Comparison of ENCODE assay signal across 1 cellular context in the genomic region with DNA sequence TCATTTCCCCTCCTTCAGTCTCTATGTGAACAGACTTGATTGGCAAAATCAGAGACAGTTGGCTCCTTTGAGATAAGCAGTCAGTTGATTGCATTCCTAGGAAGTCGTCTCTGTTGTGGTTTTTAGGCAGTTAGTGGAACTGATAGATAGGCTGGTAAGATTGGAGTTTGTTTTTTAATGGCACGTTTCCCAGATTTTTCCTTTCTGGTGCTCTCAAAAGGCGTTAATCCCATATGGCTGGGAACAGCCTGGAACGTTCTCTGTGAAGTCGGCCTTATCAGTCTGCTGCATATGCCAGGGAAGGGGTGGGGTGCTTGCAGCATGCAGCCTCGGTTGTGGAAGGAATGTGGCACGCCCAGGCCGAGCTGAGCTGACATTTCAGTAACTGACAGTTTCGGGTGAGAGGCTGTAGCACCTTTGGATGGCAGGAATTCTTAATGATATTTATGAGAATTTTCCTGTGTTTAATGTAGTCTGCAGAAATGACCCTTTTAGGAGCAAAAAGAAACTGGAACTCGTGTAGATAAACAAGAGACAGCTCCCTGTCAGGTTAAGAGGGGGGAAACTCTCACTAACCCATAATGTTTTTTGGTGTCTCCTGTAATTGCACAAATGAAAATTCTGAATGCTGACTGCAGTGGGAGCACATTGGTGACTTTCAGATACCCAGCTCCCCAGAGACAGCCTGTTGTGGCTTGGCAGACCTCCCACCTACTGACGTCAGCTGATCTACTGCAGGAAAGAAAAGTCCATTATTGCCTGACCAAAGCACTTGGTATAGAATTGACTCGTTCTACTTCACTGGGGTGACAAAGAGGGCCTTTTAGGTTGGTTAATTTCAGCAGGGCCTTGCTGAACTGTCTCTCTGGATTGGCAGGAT.
A peak's percentile ranks its signal among the peaks of the same experiment; 100 is the strongest.
TF ChIP-seq lines count a peak whose summit lies in the region.

No MANE protein-coding gene starts in this region.

TF ChIP-seq in K562, 482 proteins besides CTCF, POLR2A, EP300 and RAD21 (continued from another document and continues in another):
- TF ChIP-seq, protein P1, sequence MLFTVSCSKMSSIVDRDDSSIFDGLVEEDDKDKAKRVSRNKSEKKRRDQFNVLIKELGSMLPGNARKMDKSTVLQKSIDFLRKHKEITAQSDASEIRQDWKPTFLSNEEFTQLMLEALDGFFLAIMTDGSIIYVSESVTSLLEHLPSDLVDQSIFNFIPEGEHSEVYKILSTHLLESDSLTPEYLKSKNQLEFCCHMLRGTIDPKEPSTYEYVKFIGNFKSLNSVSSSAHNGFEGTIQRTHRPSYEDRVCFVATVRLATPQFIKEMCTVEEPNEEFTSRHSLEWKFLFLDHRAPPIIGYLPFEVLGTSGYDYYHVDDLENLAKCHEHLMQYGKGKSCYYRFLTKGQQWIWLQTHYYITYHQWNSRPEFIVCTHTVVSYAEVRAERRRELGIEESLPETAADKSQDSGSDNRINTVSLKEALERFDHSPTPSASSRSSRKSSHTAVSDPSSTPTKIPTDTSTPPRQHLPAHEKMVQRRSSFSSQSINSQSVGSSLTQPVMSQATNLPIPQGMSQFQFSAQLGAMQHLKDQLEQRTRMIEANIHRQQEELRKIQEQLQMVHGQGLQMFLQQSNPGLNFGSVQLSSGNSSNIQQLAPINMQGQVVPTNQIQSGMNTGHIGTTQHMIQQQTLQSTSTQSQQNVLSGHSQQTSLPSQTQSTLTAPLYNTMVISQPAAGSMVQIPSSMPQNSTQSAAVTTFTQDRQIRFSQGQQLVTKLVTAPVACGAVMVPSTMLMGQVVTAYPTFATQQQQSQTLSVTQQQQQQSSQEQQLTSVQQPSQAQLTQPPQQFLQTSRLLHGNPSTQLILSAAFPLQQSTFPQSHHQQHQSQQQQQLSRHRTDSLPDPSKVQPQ (CRISPR knock-in tag; IDR thresholded peaks at IDR 0.05; ENCODE audit: borderline replicate concordance), result peak; percentile 75
- TF ChIP-seq U2AF2 (optimal IDR thresholded peaks at IDR 0.05; ENCODE audit: low read depth, low read length) (no peak), ETV6 (IDR thresholded peaks at IDR 0.05; ENCODE audit: borderline replicate concordance in 1 of 2, low read depth in 2 of 2, low read length in 1 of 2) (peak in 1 of 2 experiments; percentile 51; a peak in 1 of 4 replicates), ETV6 (CRISPR knock-in tag; IDR thresholded peaks at IDR 0.05; ENCODE audit: borderline replicate concordance) (no peak), ZNF592 (IDR thresholded peaks at IDR 0.05) (no peak), PTBP1 (IDR thresholded peaks at IDR 0.05; ENCODE audit: low read depth, low read length) (no peak), NFRKB (IDR thresholded peaks at IDR 0.05; ENCODE audit: low read depth) (no peak), RNF2 (IDR thresholded peaks at IDR 0.05) (peak; percentile 87), ZNF551 (CRISPR knock-in tag; IDR thresholded peaks at IDR 0.05) (no peak), NFYB (IDR thresholded peaks at IDR 0.05; ENCODE audit: extremely low read depth, insufficient read length) (no peak), ZNF76 (CRISPR knock-in tag; IDR thresholded peaks at IDR 0.05; ENCODE audit: borderline replicate concordance) (0 out of 2 replicates have a peak, but pooled peaks have one; percentile 77), KDM4B (IDR thresholded peaks at IDR 0.05; ENCODE audit: borderline replicate concordance in 2 of 2, low read depth in 1 of 2) (no peak; a peak in 1 of 4 replicates), ATF7 (IDR thresholded peaks at IDR 0.05) (peak; percentile 76), JUNB (CRISPR knock-in tag; conservative IDR thresholded peaks at IDR 0.05) (no peak), STAG1 (CRISPR knock-in tag; IDR thresholded peaks at IDR 0.05; ENCODE audit: borderline replicate concordance) (no peak), C11orf30 (IDR thresholded peaks at IDR 0.05; ENCODE audit: low read depth) (no peak), KLF6 (CRISPR knock-in tag; IDR thresholded peaks at IDR 0.05; ENCODE audit: borderline replicate concordance) (peak; percentile 43; the same call in 1 of the 2 replicates), HDAC3 (IDR thresholded peaks at IDR 0.05; ENCODE audit: borderline replicate concordance, partially characterized antibody) (peak; percentile 98), HMG20B (CRISPR knock-in tag; IDR thresholded peaks at IDR 0.05) (no peak), ZNF324 (CRISPR knock-in tag; IDR thresholded peaks at IDR 0.05) (peak; percentile 51), RBM39 (optimal IDR thresholded peaks at IDR 0.05; ENCODE audit: low read depth, low read length) (no peak), THAP12 (CRISPR knock-in tag; IDR thresholded peaks at IDR 0.05) (no peak), SRSF7 (optimal IDR thresholded peaks at IDR 0.05; ENCODE audit: low read depth, low read length) (no peak)
- TF ChIP-seq, protein P2, sequence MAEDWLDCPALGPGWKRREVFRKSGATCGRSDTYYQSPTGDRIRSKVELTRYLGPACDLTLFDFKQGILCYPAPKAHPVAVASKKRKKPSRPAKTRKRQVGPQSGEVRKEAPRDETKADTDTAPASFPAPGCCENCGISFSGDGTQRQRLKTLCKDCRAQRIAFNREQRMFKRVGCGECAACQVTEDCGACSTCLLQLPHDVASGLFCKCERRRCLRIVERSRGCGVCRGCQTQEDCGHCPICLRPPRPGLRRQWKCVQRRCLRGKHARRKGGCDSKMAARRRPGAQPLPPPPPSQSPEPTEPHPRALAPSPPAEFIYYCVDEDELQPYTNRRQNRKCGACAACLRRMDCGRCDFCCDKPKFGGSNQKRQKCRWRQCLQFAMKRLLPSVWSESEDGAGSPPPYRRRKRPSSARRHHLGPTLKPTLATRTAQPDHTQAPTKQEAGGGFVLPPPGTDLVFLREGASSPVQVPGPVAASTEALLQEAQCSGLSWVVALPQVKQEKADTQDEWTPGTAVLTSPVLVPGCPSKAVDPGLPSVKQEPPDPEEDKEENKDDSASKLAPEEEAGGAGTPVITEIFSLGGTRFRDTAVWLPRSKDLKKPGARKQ (CRISPR knock-in tag; IDR thresholded peaks at IDR 0.05), result no peak
- TF ChIP-seq, protein P3, sequence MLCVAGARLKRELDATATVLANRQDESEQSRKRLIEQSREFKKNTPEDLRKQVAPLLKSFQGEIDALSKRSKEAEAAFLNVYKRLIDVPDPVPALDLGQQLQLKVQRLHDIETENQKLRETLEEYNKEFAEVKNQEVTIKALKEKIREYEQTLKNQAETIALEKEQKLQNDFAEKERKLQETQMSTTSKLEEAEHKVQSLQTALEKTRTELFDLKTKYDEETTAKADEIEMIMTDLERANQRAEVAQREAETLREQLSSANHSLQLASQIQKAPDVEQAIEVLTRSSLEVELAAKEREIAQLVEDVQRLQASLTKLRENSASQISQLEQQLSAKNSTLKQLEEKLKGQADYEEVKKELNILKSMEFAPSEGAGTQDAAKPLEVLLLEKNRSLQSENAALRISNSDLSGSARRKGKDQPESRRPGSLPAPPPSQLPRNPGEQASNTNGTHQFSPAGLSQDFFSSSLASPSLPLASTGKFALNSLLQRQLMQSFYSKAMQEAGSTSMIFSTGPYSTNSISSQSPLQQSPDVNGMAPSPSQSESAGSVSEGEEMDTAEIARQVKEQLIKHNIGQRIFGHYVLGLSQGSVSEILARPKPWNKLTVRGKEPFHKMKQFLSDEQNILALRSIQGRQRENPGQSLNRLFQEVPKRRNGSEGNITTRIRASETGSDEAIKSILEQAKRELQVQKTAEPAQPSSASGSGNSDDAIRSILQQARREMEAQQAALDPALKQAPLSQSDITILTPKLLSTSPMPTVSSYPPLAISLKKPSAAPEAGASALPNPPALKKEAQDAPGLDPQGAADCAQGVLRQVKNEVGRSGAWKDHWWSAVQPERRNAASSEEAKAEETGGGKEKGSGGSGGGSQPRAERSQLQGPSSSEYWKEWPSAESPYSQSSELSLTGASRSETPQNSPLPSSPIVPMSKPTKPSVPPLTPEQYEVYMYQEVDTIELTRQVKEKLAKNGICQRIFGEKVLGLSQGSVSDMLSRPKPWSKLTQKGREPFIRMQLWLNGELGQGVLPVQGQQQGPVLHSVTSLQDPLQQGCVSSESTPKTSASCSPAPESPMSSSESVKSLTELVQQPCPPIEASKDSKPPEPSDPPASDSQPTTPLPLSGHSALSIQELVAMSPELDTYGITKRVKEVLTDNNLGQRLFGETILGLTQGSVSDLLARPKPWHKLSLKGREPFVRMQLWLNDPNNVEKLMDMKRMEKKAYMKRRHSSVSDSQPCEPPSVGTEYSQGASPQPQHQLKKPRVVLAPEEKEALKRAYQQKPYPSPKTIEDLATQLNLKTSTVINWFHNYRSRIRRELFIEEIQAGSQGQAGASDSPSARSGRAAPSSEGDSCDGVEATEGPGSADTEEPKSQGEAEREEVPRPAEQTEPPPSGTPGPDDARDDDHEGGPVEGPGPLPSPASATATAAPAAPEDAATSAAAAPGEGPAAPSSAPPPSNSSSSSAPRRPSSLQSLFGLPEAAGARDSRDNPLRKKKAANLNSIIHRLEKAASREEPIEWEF (CRISPR knock-in tag; IDR thresholded peaks at IDR 0.05), result peak; percentile 93; the same call in 1 of the 2 replicates
- TF ChIP-seq, protein P4, sequence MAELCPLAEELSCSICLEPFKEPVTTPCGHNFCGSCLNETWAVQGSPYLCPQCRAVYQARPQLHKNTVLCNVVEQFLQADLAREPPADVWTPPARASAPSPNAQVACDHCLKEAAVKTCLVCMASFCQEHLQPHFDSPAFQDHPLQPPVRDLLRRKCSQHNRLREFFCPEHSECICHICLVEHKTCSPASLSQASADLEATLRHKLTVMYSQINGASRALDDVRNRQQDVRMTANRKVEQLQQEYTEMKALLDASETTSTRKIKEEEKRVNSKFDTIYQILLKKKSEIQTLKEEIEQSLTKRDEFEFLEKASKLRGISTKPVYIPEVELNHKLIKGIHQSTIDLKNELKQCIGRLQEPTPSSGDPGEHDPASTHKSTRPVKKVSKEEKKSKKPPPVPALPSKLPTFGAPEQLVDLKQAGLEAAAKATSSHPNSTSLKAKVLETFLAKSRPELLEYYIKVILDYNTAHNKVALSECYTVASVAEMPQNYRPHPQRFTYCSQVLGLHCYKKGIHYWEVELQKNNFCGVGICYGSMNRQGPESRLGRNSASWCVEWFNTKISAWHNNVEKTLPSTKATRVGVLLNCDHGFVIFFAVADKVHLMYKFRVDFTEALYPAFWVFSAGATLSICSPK (IDR thresholded peaks at IDR 0.05; ENCODE audit: borderline replicate concordance), result no peak
- TF ChIP-seq, protein P5, sequence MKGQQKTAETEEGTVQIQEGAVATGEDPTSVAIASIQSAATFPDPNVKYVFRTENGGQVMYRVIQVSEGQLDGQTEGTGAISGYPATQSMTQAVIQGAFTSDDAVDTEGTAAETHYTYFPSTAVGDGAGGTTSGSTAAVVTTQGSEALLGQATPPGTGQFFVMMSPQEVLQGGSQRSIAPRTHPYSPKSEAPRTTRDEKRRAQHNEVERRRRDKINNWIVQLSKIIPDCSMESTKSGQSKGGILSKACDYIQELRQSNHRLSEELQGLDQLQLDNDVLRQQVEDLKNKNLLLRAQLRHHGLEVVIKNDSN (CRISPR knock-in tag; IDR thresholded peaks at IDR 0.05), result no peak
- TF ChIP-seq, protein P6, sequence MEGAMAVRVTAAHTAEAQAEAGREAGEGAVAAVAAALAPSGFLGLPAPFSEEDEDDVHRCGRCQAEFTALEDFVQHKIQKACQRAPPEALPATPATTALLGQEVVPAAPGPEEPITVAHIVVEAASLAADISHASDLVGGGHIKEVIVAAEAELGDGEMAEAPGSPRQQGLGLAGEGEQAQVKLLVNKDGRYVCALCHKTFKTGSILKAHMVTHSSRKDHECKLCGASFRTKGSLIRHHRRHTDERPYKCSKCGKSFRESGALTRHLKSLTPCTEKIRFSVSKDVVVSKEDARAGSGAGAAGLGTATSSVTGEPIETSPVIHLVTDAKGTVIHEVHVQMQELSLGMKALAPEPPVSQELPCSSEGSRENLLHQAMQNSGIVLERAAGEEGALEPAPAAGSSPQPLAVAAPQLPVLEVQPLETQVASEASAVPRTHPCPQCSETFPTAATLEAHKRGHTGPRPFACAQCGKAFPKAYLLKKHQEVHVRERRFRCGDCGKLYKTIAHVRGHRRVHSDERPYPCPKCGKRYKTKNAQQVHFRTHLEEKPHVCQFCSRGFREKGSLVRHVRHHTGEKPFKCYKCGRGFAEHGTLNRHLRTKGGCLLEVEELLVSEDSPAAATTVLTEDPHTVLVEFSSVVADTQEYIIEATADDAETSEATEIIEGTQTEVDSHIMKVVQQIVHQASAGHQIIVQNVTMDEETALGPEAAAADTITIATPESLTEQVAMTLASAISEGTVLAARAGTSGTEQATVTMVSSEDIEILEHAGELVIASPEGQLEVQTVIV (CRISPR knock-in tag; IDR thresholded peaks at IDR 0.05; ENCODE audit: borderline replicate concordance), result no peak
